Comparison of ENCODE assay signal across 8 cellular contexts in the genomic region with DNA sequence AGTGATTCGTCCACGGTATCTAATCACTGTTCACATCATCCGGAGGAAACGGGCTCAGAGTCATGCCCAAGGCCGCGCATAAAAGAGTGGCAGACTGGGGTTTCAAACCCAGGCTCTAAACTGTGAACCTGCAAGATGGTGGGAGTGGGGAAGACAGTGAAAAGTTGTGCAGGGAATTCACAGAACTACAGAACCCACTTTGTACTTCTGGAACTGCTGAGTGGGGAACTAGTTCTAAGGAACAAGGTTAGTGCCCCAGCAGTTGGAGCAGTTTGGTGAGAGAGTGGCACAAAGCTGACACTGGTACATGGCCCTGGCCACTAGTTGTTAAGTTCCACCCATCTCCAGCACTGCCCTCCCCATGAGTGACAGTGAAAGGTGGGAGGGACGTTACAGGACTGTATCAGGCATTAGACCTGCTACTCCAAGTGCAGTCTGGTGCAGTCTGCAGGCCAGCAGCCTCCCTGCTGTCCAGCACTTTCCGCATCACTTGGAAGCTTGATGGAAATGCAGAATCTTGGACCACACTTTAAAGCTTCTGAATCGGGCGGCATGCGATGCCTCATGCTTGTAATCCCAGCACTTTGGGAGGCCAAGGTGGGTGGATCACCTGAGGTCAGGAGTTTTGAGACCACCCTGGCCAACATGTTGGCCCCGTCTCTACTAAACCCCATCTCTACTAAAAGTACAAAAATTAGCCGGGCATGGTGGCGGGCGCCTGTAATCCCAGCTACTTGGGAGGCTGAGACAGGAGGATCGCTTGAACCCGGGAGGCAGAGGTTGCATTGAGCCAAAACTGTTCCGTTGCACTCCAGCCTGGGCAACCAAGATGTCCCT. TPM values are rescaled to one million over a fixed set of nuclear protein-coding genes. Genes with fewer than 3 reads are reported as not detected.
DNase-seq lines count a peak whose midpoint lies in the region; ATAC-seq, FAIRE-seq and TF ChIP-seq lines count a peak whose summit lies in the region.

No MANE protein-coding gene starts in this region.

- peak; percentile 50 for FAIRE-seq in GM18507 (lab: Jason Lieb, UNC)

- CTCF ChIA-PET in AG04450 (lab: Charles Lee) = interaction anchor here (0.6 to 3.0 kb wide), 16 partner anchors 10 to 1766 kb away, joined by 3 to 34 read pairs (median 5); partner anchors contain the start of genes C2orf42 and MXD1
- CTCF ChIA-PET in OCI-LY7 (lab: Charles Lee; ENCODE audit: unreplicated experiment) = interaction anchor here (0.5 to 1.0 kb wide), 2 partner anchors 36 to 58 kb away, joined by 3 read pairs; no protein-coding TSS in a partner anchor

- no peak for TF ChIP-seq CTCF in AG04450 (IDR thresholded peaks at IDR 0.05; ENCODE audit: low read depth, low read length)
- no peak for TF ChIP-seq CTCF in OCI-LY7 (conservative IDR thresholded peaks at IDR 0.05; ENCODE audit: low read length)

- BruUV-seq in OCI-LY7 (replicated peaks; lab: Mats Ljungman, UMichigan) = no TSS peak

- H3K4me3 ChIP-seq in AG04450 (ENCODE audit: low read depth, low read length) (peak overlapping the region; percentile 47), OCI-LY7 (ENCODE audit: low read depth, low read length, poor library complexity, severe bottlenecking) (peak overlapping the region; percentile 68)

- H4K20me1 ChIP-seq in OCI-LY7 (ENCODE audit: insufficient read depth, low read length) = no peaks in the 10 kb centered on the region

- H3K9me2 ChIP-seq in OCI-LY7 (ENCODE audit: insufficient read depth, low read length) = no peaks in the 10 kb centered on the region

- H3K36me3 ChIP-seq in OCI-LY7 (ENCODE audit: insufficient read depth, low read length) = no peaks in the 10 kb centered on the region

- H3K4me1 ChIP-seq in OCI-LY7 (ENCODE audit: insufficient read depth, low read length, poor library complexity, severe bottlenecking) = peaks cover 25% of the 10 kb centered on the region

- peak; percentile 19 for ATAC-seq in Right ventricle myocardium inferior
- no peak for ATAC-seq in HG03342 (IDR thresholded peaks at IDR 0.05; ENCODE audit: unreplicated experiment)

- peak overlapping the region; percentile 82 for H3K27ac ChIP-seq in AG04450 (ENCODE audit: low read depth, low read length)
- peak overlapping the region; percentile 71 for H3K27ac ChIP-seq in OCI-LY7 (ENCODE audit: low read depth, low read length, poor library complexity, severe bottlenecking)

- intact Hi-C loops in OCI-LY7 (cut with micrococcal nuclease; ENCODE audit: unreplicated experiment) (loop anchor here (2.0 to 5.0 kb wide), 3 partner anchors 47 to 419 kb away; partner anchors contain the start of genes C2orf42 and TIA1), Right ventricle myocardium inferior (cut with DNase I) (loop anchor here (5.0 kb wide), 1 partner anchor 149 kb away; the partner anchor contains the start of gene SNRPG)

- peak overlapping the region; percentile 56; the same call in 1 of the 2 replicates for H2AFZ ChIP-seq in OCI-LY7 (ENCODE audit: low read length)

- H3K9me3 ChIP-seq in AG04450 (ENCODE audit: control insufficient read depth, insufficient read depth, low read length) (no peaks in the 10 kb centered on the region), OCI-LY7 (ENCODE audit: low read length) (no peaks in the 10 kb centered on the region)

- H3K27me3 ChIP-seq in AG04450 (ENCODE audit: control insufficient read depth, insufficient read depth, low read length) = no peaks in the 10 kb centered on the region

- POLR2A ChIA-PET in AG04450 (lab: Yijun Ruan, JAX) (interaction anchor here (1.1 to 4.5 kb wide), 7 partner anchors 19 to 419 kb away, joined by 3 to 23 read pairs (median 5); partner anchors contain the start of genes C2orf42, MXD1 and PCBP1), OCI-LY7 (lab: Charles Lee) (interaction anchor here (0.5 to 2.0 kb wide), 10 partner anchors 12 to 1975 kb away, joined by 3 to 11 read pairs (median 4); partner anchors contain the start of genes C2orf42 and MXD1)

- peak overlapping the region; percentile 94 for H3K4me2 ChIP-seq in OCI-LY7 (ENCODE audit: low read length)

- H3K79me2 ChIP-seq in OCI-LY7 (ENCODE audit: insufficient read depth, low read depth, low read length) = peaks cover 5% of the 10 kb centered on the region; the same call in 1 of the 2 replicates

- DNase-seq in AG04450 (ENCODE audit: low read depth, low spot score) (no peak), GM18507 (ENCODE audit: extremely low spot score, insufficient read length, low read depth) (no peak), OCI-LY7 (ENCODE audit: low spot score) (no peak), Right ventricle myocardium inferior (ENCODE audit: missing footprints) (no peak), pons (ENCODE audit: low spot score) (peak; percentile 73), OCI-M2 (lab: John Stamatoyannopoulos, UW; ENCODE audit: unreplicated experiment) (no peak)
- peak; percentile 42 for DNase-seq in activated naive CD4-positive, alpha-beta T cell treated with anti-CD3 and anti-CD28 coated beads, Interleukin-2, amount 50 U/mL, for 16 hours

RNA-seq across cellular contexts. Expression of gene C2orf42, which starts 47.3 kb away (rescaled TPM):
- 9.8 and 10.7 TPM in 2 replicates for polyA plus RNA-seq in AG04450 (2011; rRNA removed)
- polyA minus RNA-seq in AG04450 (2011; rRNA and poly(A)+ RNA removed) = 41.1 and 47.4 TPM in 2 replicates
- 24.5 and 26.8 TPM in 2 replicates for total RNA-seq in OCI-LY7 (2014; rRNA removed; shearing (Covaris generic))
- total RNA-seq in OCI-LY7 (2022) = 19.0 and 21.3 TPM in 2 replicates
- 14.1 TPM for total RNA-seq in Right ventricle myocardium inferior

RNA-seq across cellular contexts. Expression of gene PCBP1, which starts 56.3 kb away (rescaled TPM):
- polyA plus RNA-seq in AG04450 (2011; rRNA removed) = 63.8 and 91.3 TPM in 2 replicates
- polyA minus RNA-seq in AG04450 (2011; rRNA and poly(A)+ RNA removed) = 65.2 and 76.3 TPM in 2 replicates
- total RNA-seq in OCI-LY7 (2014; rRNA removed; shearing (Covaris generic)) = 54.8 and 58.2 TPM in 2 replicates
- total RNA-seq in OCI-LY7 (2022) (393 and 423 TPM in 2 replicates), Right ventricle myocardium inferior (203 TPM)

Comparison
In these comparisons a context has a peak if more than half of its experiments do, and no peak if none do; other contexts are left out.
1. DNase-seq: peak in activated naive CD4-positive, alpha-beta T cell treated with anti-CD3 and anti-CD28 coated beads, Interleukin-2, amount 50 U/mL, for 16 hours (single experiment) and pons (single experiment); none in AG04450 (single experiment), GM18507 (single experiment), OCI-LY7 (single experiment), Right ventricle myocardium inferior (single experiment) and OCI-M2 (single experiment).